In the genomic region with DNA sequence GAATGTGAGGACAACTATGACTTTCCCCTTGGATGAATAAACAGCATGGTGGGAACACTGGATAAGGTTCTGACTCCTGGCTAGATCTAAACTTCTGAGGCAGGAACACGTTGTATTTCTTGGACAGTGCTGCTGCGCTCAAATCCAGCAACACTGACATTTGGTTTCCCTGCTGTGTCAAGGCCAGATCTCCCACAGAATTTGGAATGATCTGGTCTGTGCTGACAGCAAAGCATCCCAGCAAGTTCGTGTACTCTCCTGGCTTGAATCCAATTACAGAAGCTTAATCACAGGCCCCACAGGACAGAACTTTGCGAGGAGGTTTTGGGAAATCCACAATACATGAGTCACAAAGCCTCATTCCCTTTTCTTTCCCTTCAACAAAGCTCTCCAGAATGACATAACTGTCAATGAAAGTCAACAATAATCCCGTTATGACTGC, we compare ENCODE assay signal across 12 cellular contexts.
DNase-seq lines count a peak whose midpoint lies in the region; FAIRE-seq and TF ChIP-seq lines count a peak whose summit lies in the region.
"Had no signal": no experiment of that assay in that cellular context is flagged by ENCODE, and none has a peak within 500 bp of the region (broad histone marks: within the 10 kb centered on the region; RNA-seq: fewer than 3 reads in every experiment).

No MANE protein-coding gene starts in this region.

- H3K9me3 ChIP-seq in Karpas-422 (ENCODE audit: low read length) = no peaks in the 10 kb centered on the region
- no peaks in the 10 kb centered on the region for H3K9me3 ChIP-seq in keratinocyte (ENCODE audit: control insufficient read depth, low read depth, low read length)
- H3K9me3 ChIP-seq in stomach = no peaks in the 10 kb centered on the region

- H4K20me1 ChIP-seq in Karpas-422 (ENCODE audit: insufficient read depth, low read depth, low read length) (no peaks in the 10 kb centered on the region), keratinocyte (ENCODE audit: control insufficient read depth, extremely low read depth, insufficient read depth, low read length) (no peaks in the 10 kb centered on the region)

- H3K79me2 ChIP-seq in Karpas-422 (ENCODE audit: low read length) = no peaks in the 10 kb centered on the region
- H3K79me2 ChIP-seq in keratinocyte (ENCODE audit: control insufficient read depth, insufficient read depth, low read length) = no peaks in the 10 kb centered on the region

- peaks cover 4% of the 10 kb centered on the region; the same call in 1 of the 2 replicates for H3K27me3 ChIP-seq in Karpas-422 (ENCODE audit: low read length)
- H3K27me3 ChIP-seq in keratinocyte (ENCODE audit: control insufficient read depth, extremely low read depth, insufficient read depth, low read length) = no peaks in the 10 kb centered on the region
- no peaks in the 10 kb centered on the region for H3K27me3 ChIP-seq in stomach

- H3K4me1 ChIP-seq in Karpas-422 (ENCODE audit: low read length) (no peaks in the 10 kb centered on the region), keratinocyte (ENCODE audit: control insufficient read depth, extremely low read depth, insufficient read depth, low read length) (no peaks in the 10 kb centered on the region), stomach (peaks cover 0 to 7% (median 0%) of the 10 kb centered on the region in 4 donors)

- no peaks in the 10 kb centered on the region for H3K9me3 Mint-ChIP-seq in chondrocyte (ENCODE audit: low read depth)

- peak; percentile 19 for DNase-seq in Karpas-422
- no peak for DNase-seq in chondrocyte (ENCODE audit: low spot score)
- DNase-seq in keratinocyte (ENCODE audit: low read depth, low spot score) = peak; percentile 11
- DNase-seq in stomach = no peak
- no peak for DNase-seq in caudate nucleus (lab: John Stamatoyannopoulos, UW)
- no peak for DNase-seq in NCI-H1436 treated with DMSO at 0.1 percent for 48 hours (lab: John Stamatoyannopoulos, UW)
- DNase-seq in activated T-cell treated with anti-CD3 and anti-CD28 coated beads for 4 hours = no peak
- no peak for DNase-seq in DMS153 treated with DMSO at 0.1 percent for 48 hours (lab: John Stamatoyannopoulos, UW; ENCODE audit: unreplicated experiment)
- DNase-seq: activated CD4-positive, alpha-beta T cell treated with anti-CD3 and anti-CD28 coated beads for 48 hours; kidney glomerular epithelial cell; stimulated activated CD4-positive, alpha-beta T cell treated with anti-CD3 and anti-CD28 coated beads, Interleukin-1b, Interleukin-23, amount 100 ng/mL, for 48 hours had no signal

- H3K4me1 Mint-ChIP-seq in chondrocyte (ENCODE audit: low read depth) = peaks cover 11% of the 10 kb centered on the region

- intact Hi-C loops in stomach (cut with DNase I; ENCODE audit: low total_unique reads) = no loop called here

- H3K9ac ChIP-seq in Karpas-422 (ENCODE audit: low read length) = no peak overlapping the region
- H3K9ac ChIP-seq in keratinocyte (ENCODE audit: control insufficient read depth, extremely low read depth, insufficient read depth, low read length) = no peak overlapping the region

- TF ChIP-seq EP300 in stomach (IDR thresholded peaks at IDR 0.05) = peak; percentile 3

- H3K36me3 ChIP-seq in Karpas-422 (ENCODE audit: insufficient read depth, low read length) (no peaks in the 10 kb centered on the region), keratinocyte (ENCODE audit: control insufficient read depth in 2 of 2, extremely low read depth in 1 of 2, insufficient read depth in 2 of 2, low read length in 2 of 2) (no peaks in the 10 kb centered on the region), stomach (peaks cover 0 to 5% (median 3%) of the 10 kb centered on the region in 4 donors)

- no peaks in the 10 kb centered on the region for H3K9me2 ChIP-seq in Karpas-422 (replicated peaks; ENCODE audit: insufficient read depth, low read length)

- WGBS in stomach, 5 donors = 48 to 54% (median 51%) methylated on average over 5 of the region's 5 CpGs

- peak overlapping the region; percentile 74 for H3K27ac Mint-ChIP-seq in chondrocyte (ENCODE audit: unreplicated experiment)

- H2AFZ ChIP-seq in Karpas-422 (ENCODE audit: low read length) (no peak overlapping the region), keratinocyte (ENCODE audit: control insufficient read depth, low read length) (no peak overlapping the region)

- no peak overlapping the region for H3K4me3 Mint-ChIP-seq in chondrocyte (ENCODE audit: unreplicated experiment)

- peak; percentile 9 for FAIRE-seq in keratinocyte (lab: Jason Lieb, UNC)
- FAIRE-seq: GM19239 had no signal

- H3K36me3 Mint-ChIP-seq in chondrocyte (ENCODE audit: low read depth) = no peaks in the 10 kb centered on the region

- no peak overlapping the region for H3K27ac ChIP-seq in Karpas-422 (ENCODE audit: low read length)
- H3K27ac ChIP-seq in keratinocyte (ENCODE audit: control insufficient read depth, insufficient read depth, low read length) = no peak overlapping the region
- peak overlapping the region in 1 of 5 donors; percentile 12 for H3K27ac ChIP-seq in stomach
- H3K27ac ChIP-seq in caudate nucleus (ENCODE audit: low read depth, low read length) = no peak overlapping the region

- TF ChIP-seq CTCF in chondrocyte (IDR thresholded peaks at IDR 0.05) (no peak), keratinocyte (optimal IDR thresholded peaks at IDR 0.05 in 1 of 3, IDR thresholded peaks at IDR 0.05 in 1 of 3, conservative IDR thresholded peaks at IDR 0.05 in 1 of 3; ENCODE audit: extremely low read depth in 1 of 3, insufficient read depth in 2 of 3, low read length in 3 of 3) (no peak), stomach (IDR thresholded peaks at IDR 0.05) (no peak)

- dilution Hi-C loops in keratinocyte (cut with MboI; ENCODE audit: extremely low pct_ligation_motif_present, low sequenced_read_pairs) = loop anchor here (5.0 kb wide), 1 partner anchor 33 kb away; no protein-coding TSS in a partner anchor

- no peak for TF ChIP-seq POLR2A in stomach (IDR thresholded peaks at IDR 0.05)

- H3K4me3 ChIP-seq in Karpas-422 (ENCODE audit: low read length) (no peak overlapping the region), keratinocyte (ENCODE audit: control insufficient read depth in 2 of 3, extremely low read depth in 1 of 3, insufficient read depth in 2 of 3, low read depth in 1 of 3, low read length in 3 of 3) (no peak overlapping the region), stomach (no peak overlapping the region)

- no peaks in the 10 kb centered on the region for H3K9me1 ChIP-seq in keratinocyte (ENCODE audit: control insufficient read depth, extremely low read depth, insufficient read depth, low read length)

- H3K4me2 ChIP-seq in Karpas-422 (ENCODE audit: low read depth, low read length, poor library complexity, severe bottlenecking) (no peak overlapping the region), keratinocyte (ENCODE audit: control insufficient read depth, extremely low read depth, insufficient read depth, low read depth, low read length) (no peak overlapping the region)

- H3K27me3 Mint-ChIP-seq in chondrocyte (ENCODE audit: low read depth) = no peaks in the 10 kb centered on the region

Comparison
In these comparisons a context has a peak if more than half of its experiments do, and no peak if none do; other contexts are left out.
1. DNase-seq: peak in Karpas-422 (single experiment) and keratinocyte (single experiment); none in chondrocyte (single experiment), stomach (single experiment), caudate nucleus (0 of 61), NCI-H1436 treated with DMSO at 0.1 percent for 48 hours (single experiment), activated T-cell treated with anti-CD3 and anti-CD28 coated beads for 4 hours (single experiment) and DMS153 treated with DMSO at 0.1 percent for 48 hours (single experiment).